Comparison of ENCODE assay signal across 9 cellular contexts in genomic region chr3:110615454-110615853, GRCh38.
"Had no signal": no experiment of that assay in that cellular context is flagged by ENCODE, and none has a peak within 500 bp of the region (broad histone marks: within the 10 kb centered on the region; RNA-seq: fewer than 3 reads in every experiment).

No MANE protein-coding gene starts in this region.

- DNase-seq: GM23248, GOT3, H7, KG1 had no signal

- H3K9me3 ChIP-seq: HAP-1 had no signal

- H3K4me3 ChIP-seq: GM23248, HAP-1, K562 had no signal

- H3K27ac ChIP-seq: GM23248, HL-60 had no signal

- H3K4me1 ChIP-seq: HAP-1 had no signal

- H3K36me3 ChIP-seq: HAP-1 had no signal

- ATAC-seq: HCT116, HepG2, K562 had no signal
